In the genomic region with DNA sequence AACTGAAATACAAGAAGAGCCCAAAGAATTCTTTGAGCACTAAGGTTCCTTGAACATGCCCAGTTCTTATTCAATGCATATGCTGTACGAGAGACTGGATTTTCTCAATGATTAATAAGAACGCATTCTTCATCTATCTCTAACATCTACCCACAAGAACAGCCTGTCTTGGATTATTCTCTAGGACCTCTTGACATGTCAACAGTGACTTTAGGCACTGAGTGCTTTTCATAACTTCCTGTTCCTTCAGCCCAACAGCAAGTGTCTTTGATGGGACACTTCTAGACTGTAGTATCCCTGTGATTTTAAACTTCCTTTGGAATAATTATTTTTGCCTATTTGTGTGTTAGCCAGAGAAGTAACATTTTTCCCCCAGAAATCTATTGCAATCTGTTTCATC, we compare ENCODE assay signal across 20 cellular contexts.
"Had no signal": no experiment of that assay in that cellular context is flagged by ENCODE, and none has a peak within 500 bp of the region (broad histone marks: within the 10 kb centered on the region; RNA-seq: fewer than 3 reads in every experiment).

No MANE protein-coding gene starts in this region.

- H3K27me3 ChIP-seq: foreskin keratinocyte, neural progenitor cell, right lobe of liver, spleen, tibial nerve had no signal

- H3K4me1 ChIP-seq: foreskin keratinocyte, heart left ventricle, neural progenitor cell, pancreas, prostate gland, right lobe of liver, spleen had no signal

- H3K36me3 ChIP-seq: heart left ventricle, neural progenitor cell, pancreas, prostate gland, right lobe of liver, spleen, tibial nerve had no signal

- H3K9me3 ChIP-seq: pancreas, prostate gland, right lobe of liver, tibial nerve had no signal

- ATAC-seq: effector memory CD8-positive, alpha-beta T cell; foreskin keratinocyte; heart left ventricle; left colon; natural killer cell treated with Interleukin-12 subunit alpha and Interleukin-12 subunit beta and Interleukin-15 and Interleukin-18, amount 100 ng/mL, for 72 hours; pancreas; right lobe of liver; stimulated activated memory B cell treated with anti-CD40 and anti-IgM and Interleukin-4, amounts not matched to agents 10 μg/mL and 1 μg/mL and 100 μg/mL, for 72 hours had no signal

- DNase-seq: effector memory CD8-positive, alpha-beta T cell; erythroblast; foreskin keratinocyte; heart left ventricle; hippocampal formation; left colon; midbrain; nucleus accumbens; pancreas; retina; right lobe of liver; spleen; stimulated activated CD4-positive, alpha-beta T cell treated with anti-CD3 and anti-CD28 coated beads, Interleukin-15, amount 100 ng/mL, for 24 hours; stimulated activated CD4-positive, alpha-beta T cell treated with anti-CD3 and anti-CD28 coated beads, Interleukin-1b, Interleukin-23, amount 100 ng/mL, for 48 hours; stimulated activated CD4-positive, alpha-beta T cell treated with anti-CD3 and anti-CD28 coated beads, Interleukin-4, amount 100 ng/mL, for 24 hours had no signal

- H3K27ac ChIP-seq: foreskin keratinocyte, heart left ventricle, neural progenitor cell, pancreas, prostate gland, right lobe of liver, spleen, tibial nerve had no signal

- H3K4me3 ChIP-seq: heart left ventricle, neural progenitor cell, pancreas, prostate gland, right lobe of liver, spleen, tibial nerve had no signal
